In the genomic region with DNA sequence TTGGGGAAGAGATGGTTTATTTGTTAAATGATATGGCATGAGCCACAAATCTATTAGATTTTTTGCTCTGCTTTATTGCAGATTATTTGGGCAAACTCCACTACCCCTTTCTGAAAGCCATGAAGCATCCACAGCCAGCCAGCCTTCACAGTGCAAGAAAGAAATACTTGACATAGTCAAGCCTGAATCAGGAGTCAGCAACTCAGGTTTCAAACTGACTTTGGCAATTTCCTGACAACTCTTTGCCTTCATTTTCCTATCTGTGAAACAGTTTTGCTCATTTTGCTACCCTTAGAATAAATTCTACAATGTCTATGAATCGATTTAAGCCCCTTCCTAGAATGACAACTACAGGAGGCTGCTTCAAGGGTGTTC, we compare ENCODE assay signal across 14 cellular contexts.
DNase-seq lines count a peak whose midpoint lies in the region; ATAC-seq and TF ChIP-seq lines count a peak whose summit lies in the region.
"Had no signal": no experiment of that assay in that cellular context is flagged by ENCODE, and none has a peak within 500 bp of the region (broad histone marks: within the 10 kb centered on the region; RNA-seq: fewer than 3 reads in every experiment).

No MANE protein-coding gene starts in this region.

- WGBS in SK-N-SH (ENCODE audit: low lambda C conversion rate), result 63% methylated on average over 1 of the region's 1 CpG
- no CpG with 5 or more reads among the region's 1 CpG for WGBS in H9 (ENCODE audit: extremely low coverage, insufficient read length, low lambda C conversion rate)

- H3K27ac ChIP-seq in SK-N-SH (ENCODE audit: low read depth in 2 of 2, low read length in 1 of 2) (no peak overlapping the region), H9 (ENCODE audit: insufficient read length, low read depth, low read length) (no peak overlapping the region), GM23338 (ENCODE audit: low read depth) (no peak overlapping the region)
- H3K27ac ChIP-seq: 22Rv1, BLaER1 had no signal

- DNase-seq in SK-N-SH, result no peak
- no peak for DNase-seq in activated naive CD8-positive, alpha-beta T cell treated with anti-CD3 and anti-CD28 coated beads for 36 hours
- DNase-seq in amniotic epithelial cell (ENCODE audit: low read depth), result peak; percentile 13
- DNase-seq in H9, result no peak
- DNase-seq in GM23338 (ENCODE audit: low spot score), result no peak
- DNase-seq: NCI-H1436 treated with DMSO at 0.1 percent for 48 hours, NCI-H2081, NCI-H510A treated with DMSO at 0.1 percent for 48 hours had no signal

- H4K5ac ChIP-seq in H9 (ENCODE audit: insufficient read length, low read depth, low read length), result no peak overlapping the region

- no peak for TF ChIP-seq CTCF in SK-N-SH (IDR thresholded peaks at IDR 0.05)
- no peak for TF ChIP-seq CTCF in H9 (conservative IDR thresholded peaks at IDR 0.05)
- TF ChIP-seq CTCF in GM23338 (conservative IDR thresholded peaks at IDR 0.05; ENCODE audit: low read depth in 2 of 2), result no peak

- H3K9me3 ChIP-seq in SK-N-SH, result no peaks in the 10 kb centered on the region
- H3K9me3 ChIP-seq in skeletal muscle satellite cell (replicated peaks; ENCODE audit: low read length), result no peaks in the 10 kb centered on the region
- H3K9me3 ChIP-seq in H9 (ENCODE audit: control insufficient read depth, low read depth, low read length), result no peaks in the 10 kb centered on the region

- H3K9me3 Mint-ChIP-seq in activated naive CD8-positive, alpha-beta T cell (ENCODE audit: low read depth), result no peaks in the 10 kb centered on the region
- H3K9me3 Mint-ChIP-seq in activated naive CD8-positive, alpha-beta T cell treated with anti-CD3 and anti-CD28 coated beads for 36 hours, result peaks cover 8% of the 10 kb centered on the region
- H3K9me3 Mint-ChIP-seq in H9 (no peaks in the 10 kb centered on the region), GM23338 (no peaks in the 10 kb centered on the region; the same call in 2 of the 3 replicates)

- no peak overlapping the region for H3K9ac ChIP-seq in SK-N-SH
- H3K9ac ChIP-seq in skeletal muscle satellite cell (ENCODE audit: low read depth, low read length), result peak overlapping the region; percentile 12
- H3K9ac ChIP-seq in H9 (ENCODE audit: extremely low read depth, insufficient read length, low read length), result no peak overlapping the region
- H3K9ac ChIP-seq: BLaER1 had no signal

- no peaks in the 10 kb centered on the region for H3K9me2 ChIP-seq in SK-N-SH
- H3K9me2 ChIP-seq in GM23338 (ENCODE audit: insufficient read depth), result peaks cover 7% of the 10 kb centered on the region

- H3K4ac ChIP-seq in H9 (ENCODE audit: low read depth, low read length), result no peak overlapping the region

- H3K4me1 ChIP-seq in SK-N-SH (ENCODE audit: control insufficient read depth in 1 of 2, insufficient read depth in 2 of 2, low read depth in 1 of 2, low read length in 1 of 2), result peaks cover 8 to 16% of the 10 kb centered on the region in 2 experiments; a peak in 2 of 4 replicates
- peaks cover 19% of the 10 kb centered on the region for H3K4me1 ChIP-seq in skeletal muscle satellite cell (ENCODE audit: control insufficient read depth, insufficient read depth, low read length)
- no peaks in the 10 kb centered on the region for H3K4me1 ChIP-seq in H9 (ENCODE audit: insufficient read depth, low read length)
- H3K4me1 ChIP-seq in GM23338 (ENCODE audit: insufficient read depth), result no peaks in the 10 kb centered on the region

- H3K36me3 Mint-ChIP-seq in activated naive CD8-positive, alpha-beta T cell, result peaks cover 2% of the 10 kb centered on the region
- H3K36me3 Mint-ChIP-seq in activated naive CD8-positive, alpha-beta T cell treated with anti-CD3 and anti-CD28 coated beads for 36 hours, result peaks cover 7% of the 10 kb centered on the region
- H3K36me3 Mint-ChIP-seq in H9 (ENCODE audit: insufficient read depth in 1 of 3, low read depth in 3 of 3), result no peaks in the 10 kb centered on the region
- no peaks in the 10 kb centered on the region for H3K36me3 Mint-ChIP-seq in GM23338 (ENCODE audit: low read depth)

- no peaks in the 10 kb centered on the region for H3K79me1 ChIP-seq in H9 (ENCODE audit: insufficient read depth, low read depth, low read length, poor library complexity, severe bottlenecking)

- H3K56ac ChIP-seq in H9 (ENCODE audit: insufficient read length, low read depth, low read length), result no peak overlapping the region

- peak overlapping the region; percentile 82 for H3K27ac Mint-ChIP-seq in activated naive CD8-positive, alpha-beta T cell
- H3K27ac Mint-ChIP-seq in activated naive CD8-positive, alpha-beta T cell treated with anti-CD3 and anti-CD28 coated beads for 36 hours, result no peak overlapping the region
- no peak overlapping the region for H3K27ac Mint-ChIP-seq in H9
- no peak overlapping the region for H3K27ac Mint-ChIP-seq in GM23338

- H3K4me2 ChIP-seq in SK-N-SH, result no peak overlapping the region
- peak overlapping the region; percentile 18 for H3K4me2 ChIP-seq in skeletal muscle satellite cell (ENCODE audit: low read length)
- no peak overlapping the region for H3K4me2 ChIP-seq in H9 (ENCODE audit: insufficient read depth, insufficient read length, low read length)
- H3K4me2 ChIP-seq in GM23338, result no peak overlapping the region
- H3K4me2 ChIP-seq: BLaER1 had no signal

- no peak overlapping the region for H4K91ac ChIP-seq in H9 (ENCODE audit: insufficient read length, low read depth, low read length)

- H3K4me1 Mint-ChIP-seq in activated naive CD8-positive, alpha-beta T cell (ENCODE audit: low read depth), result peaks cover 41% of the 10 kb centered on the region
- peaks cover 30% of the 10 kb centered on the region for H3K4me1 Mint-ChIP-seq in activated naive CD8-positive, alpha-beta T cell treated with anti-CD3 and anti-CD28 coated beads for 36 hours
- H3K4me1 Mint-ChIP-seq in H9, result no peaks in the 10 kb centered on the region
- H3K4me1 Mint-ChIP-seq in GM23338, result no peaks in the 10 kb centered on the region

- H3F3A ChIP-seq in SK-N-SH (replicated peaks; ENCODE audit: insufficient read depth), result no peaks in the 10 kb centered on the region
- no peaks in the 10 kb centered on the region for H3F3A ChIP-seq in GM23338 (replicated peaks; ENCODE audit: low read depth)

- peak; percentile 64 for ATAC-seq in SK-N-SH treated with all-trans-retinoic acid at 6 μM for 48 hours
- no peak for ATAC-seq in GM23338
- ATAC-seq: K562 had no signal

- H2BK15ac ChIP-seq in H9 (ENCODE audit: low read depth, low read length), result no peak overlapping the region

- H3K27me3 Mint-ChIP-seq in activated naive CD8-positive, alpha-beta T cell, result no peaks in the 10 kb centered on the region
- H3K27me3 Mint-ChIP-seq in activated naive CD8-positive, alpha-beta T cell treated with anti-CD3 and anti-CD28 coated beads for 36 hours, result peaks cover 12% of the 10 kb centered on the region
- H3K27me3 Mint-ChIP-seq in H9 (ENCODE audit: low read depth) (no peaks in the 10 kb centered on the region; the same call in 1 of the 2 replicates), GM23338 (ENCODE audit: insufficient read depth, low read depth, poor library complexity) (no peaks in the 10 kb centered on the region)

- CTCF ChIA-PET in SK-N-SH (lab: Yijun Ruan, JAX), result no interaction called here

- no peak overlapping the region for H2BK12ac ChIP-seq in H9 (ENCODE audit: insufficient read length, low read depth, low read length)

- no peaks in the 10 kb centered on the region for H3K36me3 ChIP-seq in SK-N-SH (replicated peaks in 1 of 2; ENCODE audit: control insufficient read depth in 1 of 2, insufficient read depth in 2 of 2, low read length in 1 of 2)
- H3K36me3 ChIP-seq in skeletal muscle satellite cell (ENCODE audit: insufficient read depth, low read length), result no peaks in the 10 kb centered on the region
- no peaks in the 10 kb centered on the region for H3K36me3 ChIP-seq in GM23338 (ENCODE audit: insufficient read depth)
- H3K36me3 ChIP-seq: BLaER1 had no signal

- no peak overlapping the region for H3K4me3 Mint-ChIP-seq in activated naive CD8-positive, alpha-beta T cell
- H3K4me3 Mint-ChIP-seq in activated naive CD8-positive, alpha-beta T cell treated with anti-CD3 and anti-CD28 coated beads for 36 hours, result no peak overlapping the region
- H3K4me3 Mint-ChIP-seq in H9 (no peak overlapping the region), GM23338 (no peak overlapping the region)

- POLR2A ChIA-PET in SK-N-SH (lab: Yijun Ruan, JAX), result no interaction called here

- TF ChIP-seq EP300 in SK-N-SH (IDR thresholded peaks at IDR 0.05; ENCODE audit: borderline replicate concordance in 1 of 2, low read depth in 1 of 2, low read length in 1 of 2), result no peak

- H3K27me3 ChIP-seq in SK-N-SH (ENCODE audit: insufficient read depth) (no peaks in the 10 kb centered on the region), skeletal muscle satellite cell (ENCODE audit: control insufficient read depth, insufficient read depth, low read length) (no peaks in the 10 kb centered on the region), H9 (ENCODE audit: insufficient read depth, low read length) (no peaks in the 10 kb centered on the region), GM23338 (ENCODE audit: insufficient read depth) (no peaks in the 10 kb centered on the region)
- H3K27me3 ChIP-seq: BLaER1 had no signal

- H4K20me1 ChIP-seq in SK-N-SH (ENCODE audit: insufficient read depth) (no peaks in the 10 kb centered on the region), H9 (ENCODE audit: control insufficient read depth, insufficient read depth, insufficient read length) (no peaks in the 10 kb centered on the region), GM23338 (replicated peaks; ENCODE audit: insufficient read depth) (no peaks in the 10 kb centered on the region)
- H4K20me1 ChIP-seq: BLaER1 had no signal

- H3K23me2 ChIP-seq in H9 (ENCODE audit: insufficient read length, low read depth, low read length, poor library complexity, severe bottlenecking), result no peaks in the 10 kb centered on the region

- no peak overlapping the region for H3T11ph ChIP-seq in H9 (ENCODE audit: low read length)

- H2AK5ac ChIP-seq in H9 (ENCODE audit: insufficient read length, low read length), result no peak overlapping the region

- H3K23ac ChIP-seq in H9 (ENCODE audit: insufficient read length, low read depth, low read length), result no peak overlapping the region

- no peaks in the 10 kb centered on the region for H3K79me2 ChIP-seq in SK-N-SH (ENCODE audit: insufficient read depth)
- H3K79me2 ChIP-seq in H9 (ENCODE audit: insufficient read depth, low read length), result no peaks in the 10 kb centered on the region
- H3K79me2 ChIP-seq in GM23338 (replicated peaks; ENCODE audit: insufficient read depth), result no peaks in the 10 kb centered on the region

- TF ChIP-seq RAD21 in SK-N-SH (IDR thresholded peaks at IDR 0.05; ENCODE audit: low read length), result no peak

- no peak overlapping the region for H2AFZ ChIP-seq in SK-N-SH (ENCODE audit: low read depth)
- H2AFZ ChIP-seq in H9 (ENCODE audit: low read length), result no peak overlapping the region
- H2AFZ ChIP-seq in GM23338, result no peak overlapping the region

- H2BK120ac ChIP-seq in H9 (ENCODE audit: low read depth, low read length, poor library complexity, severe bottlenecking), result no peak overlapping the region

- H3K18ac ChIP-seq in H9 (ENCODE audit: insufficient read length, low read depth, low read length), result no peak overlapping the region

- no peak overlapping the region for H3K14ac ChIP-seq in H9 (ENCODE audit: insufficient read depth, low read length)

- no peak overlapping the region for H2BK20ac ChIP-seq in H9 (ENCODE audit: low read depth, low read length, poor library complexity, severe bottlenecking)

- H2BK5ac ChIP-seq in H9 (ENCODE audit: insufficient read length, low read length), result no peak overlapping the region

- H3K4me3 ChIP-seq in SK-N-SH (ENCODE audit: low read depth in 2 of 2, low read length in 1 of 2) (no peak overlapping the region), skeletal muscle satellite cell (ENCODE audit: low read length) (no peak overlapping the region), GM23338 (no peak overlapping the region)
- H3K4me3 ChIP-seq: BLaER1, K562 had no signal

- H4K8ac ChIP-seq in H9 (replicated peaks; ENCODE audit: insufficient read length, low read depth, low read length), result no peak overlapping the region
